ENCODE assay signal across 13 cellular contexts in genomic region chr14:77882631-77883030, GRCh38.
DNase-seq lines count a peak whose midpoint lies in the region; ATAC-seq and TF ChIP-seq lines count a peak whose summit lies in the region.
"Had no signal": no experiment of that assay in that cellular context is flagged by ENCODE, and none has a peak within 500 bp of the region (broad histone marks: within the 10 kb centered on the region; RNA-seq: fewer than 3 reads in every experiment).

No MANE protein-coding gene starts in this region.

- H3K14ac ChIP-seq in trophoblast cell (ENCODE audit: low read length): no peak overlapping the region

- H4K8ac ChIP-seq in trophoblast cell (ENCODE audit: low read depth, low read length): no peak overlapping the region

- H3K4me1 Mint-ChIP-seq in CD4-positive, alpha-beta memory T cell: peaks cover 0 to 4% (median under 1%) of the 10 kb centered on the region in 4 donors
- H3K4me1 Mint-ChIP-seq: endodermal cell had no signal

- intact Hi-C loops in Right ventricle myocardium superior (cut with DNase I) (no loop called here), left lung (cut with DNase I) (no loop called here)
- intact Hi-C loops in CD4-positive, alpha-beta memory T cell (cut with micrococcal nuclease): no loop called here

- no CpG with 5 or more reads among the region's 4 CpGs for WGBS in trophoblast cell (ENCODE audit: extremely low coverage, insufficient coverage, insufficient read length)

- peaks cover 0 to 2% (median 0%) of the 10 kb centered on the region in 8 donors for H3K9me3 Mint-ChIP-seq in CD4-positive, alpha-beta memory T cell
- H3K9me3 Mint-ChIP-seq: activated T-cell treated with anti-CD3 and anti-CD28 coated beads, Interleukin-2, amount 50 U/mL, for 24 hours; endodermal cell had no signal

- CTCF ChIA-PET in CD4-positive, alpha-beta memory T cell (lab: Charles Lee; ENCODE audit: partially characterized antibody): interaction anchor here (1.4 kb wide), 1 partner anchor 14 kb away, joined by 4 read pairs; no protein-coding TSS in a partner anchor

- peaks cover 10% of the 10 kb centered on the region for H3K79me1 ChIP-seq in trophoblast cell (ENCODE audit: low read length)

- H3K27me3 ChIP-seq in BLaER1 treated with 17β-estradiol and CSF1 and Interleukin-3, amounts not matched to agents 10 nM and 100 nM: no peaks in the 10 kb centered on the region
- H3K27me3 ChIP-seq in trophoblast cell (ENCODE audit: insufficient read depth, low read length): no peaks in the 10 kb centered on the region
- no peaks in the 10 kb centered on the region for H3K27me3 ChIP-seq in left lung
- H3K27me3 ChIP-seq in CD4-positive, alpha-beta memory T cell (ENCODE audit: insufficient read depth, low read length): no peaks in the 10 kb centered on the region
- H3K27me3 ChIP-seq: uterus had no signal

- peaks cover 16 to 25% of the 10 kb centered on the region in 2 donors for H3K36me3 Mint-ChIP-seq in CD4-positive, alpha-beta memory T cell

- POLR2A ChIA-PET in CD4-positive, alpha-beta memory T cell (lab: Charles Lee; ENCODE audit: partially characterized antibody): no interaction called here

- TF ChIP-seq CTCF in left lung (IDR thresholded peaks at IDR 0.05) (no peak), GM20000 (IDR thresholded peaks at IDR 0.05; ENCODE audit: extremely low read depth, missing control alignments) (no peak)

- peak overlapping the region in 10 of 11 experiments; percentile 17 to 70 (median 43); a peak in 16 of 22 replicates for H3K9ac ChIP-seq in BLaER1 treated with 17β-estradiol and CSF1 and Interleukin-3, amounts not matched to agents 10 nM and 100 nM
- no peak overlapping the region for H3K9ac ChIP-seq in trophoblast cell (ENCODE audit: low read length)

- no peak overlapping the region for H2BK120ac ChIP-seq in trophoblast cell (ENCODE audit: insufficient read depth, low read length, poor library complexity)

- H3K9me3 ChIP-seq in BLaER1 treated with 17β-estradiol and CSF1 and Interleukin-3, amounts not matched to agents 10 nM and 100 nM (replicated peaks in 1 of 11): peaks cover 0 to 8% (median under 1%) of the 10 kb centered on the region in 11 experiments; a peak in 9 of 22 replicates
- no peaks in the 10 kb centered on the region for H3K9me3 ChIP-seq in trophoblast cell (ENCODE audit: insufficient read depth, low read depth, low read length)
- H3K9me3 ChIP-seq in left lung: no peaks in the 10 kb centered on the region
- H3K9me3 ChIP-seq in CD4-positive, alpha-beta memory T cell (ENCODE audit: control insufficient read depth in 1 of 2, low read length in 2 of 2): no peaks in the 10 kb centered on the region
- H3K9me3 ChIP-seq: uterus had no signal

- H2BK12ac ChIP-seq in trophoblast cell (ENCODE audit: low read length): no peak overlapping the region

- H3K79me2 ChIP-seq in trophoblast cell (ENCODE audit: control insufficient read depth, insufficient read depth, low read length, poor library complexity): peaks cover 2% of the 10 kb centered on the region

- H3K27ac ChIP-seq in BLaER1 treated with 17β-estradiol and CSF1 and Interleukin-3, amounts not matched to agents 10 nM and 100 nM: peak overlapping the region in 9 of 11 experiments; percentile 40 to 80 (median 56); a peak in 18 of 22 replicates
- H3K27ac ChIP-seq in trophoblast cell (ENCODE audit: low read depth, low read length) (peak overlapping the region; percentile 56), left lung (no peak overlapping the region)
- H3K27ac ChIP-seq in CD4-positive, alpha-beta memory T cell (ENCODE audit: low read depth, low read length): no peak overlapping the region
- H3K27ac ChIP-seq: uterus had no signal

- H4K20me1 ChIP-seq in BLaER1 treated with 17β-estradiol and CSF1 and Interleukin-3, amounts not matched to agents 10 nM and 100 nM: no peaks in the 10 kb centered on the region; a peak in 1 of 22 replicates

- H3K4ac ChIP-seq in trophoblast cell (ENCODE audit: low read depth, low read length): no peak overlapping the region

- ATAC-seq in Right ventricle myocardium superior (ENCODE audit: poor library complexity) (peak; percentile 82), left lung (no peak)
- ATAC-seq: naive thymus-derived CD8-positive, alpha-beta T cell had no signal

- no peak overlapping the region for H2BK5ac ChIP-seq in trophoblast cell (ENCODE audit: low read depth, low read length, poor library complexity)

- H4K91ac ChIP-seq in trophoblast cell (ENCODE audit: low read depth, low read length): peak overlapping the region; percentile 87

- H3K27ac Mint-ChIP-seq in CD4-positive, alpha-beta memory T cell: no peak overlapping the region
- H3K27ac Mint-ChIP-seq: activated T-cell treated with anti-CD3 and anti-CD28 coated beads, Interleukin-2, amount 50 U/mL, for 24 hours; endodermal cell; naive thymus-derived CD8-positive, alpha-beta T cell had no signal

- peaks cover 23 to 42% (median 36%) of the 10 kb centered on the region in 10 experiments for H3K4me1 ChIP-seq in BLaER1 treated with 17β-estradiol and CSF1 and Interleukin-3, amounts not matched to agents 10 nM and 100 nM
- peaks cover 11 to 18% of the 10 kb centered on the region in 2 experiments for H3K4me1 ChIP-seq in trophoblast cell (ENCODE audit: control insufficient read depth in 1 of 2, insufficient read depth in 2 of 2, low read length in 2 of 2)
- no peaks in the 10 kb centered on the region for H3K4me1 ChIP-seq in left lung
- H3K4me1 ChIP-seq in CD4-positive, alpha-beta memory T cell (ENCODE audit: insufficient read depth, low read length): no peaks in the 10 kb centered on the region
- H3K4me1 ChIP-seq: uterus had no signal

- H2AK5ac ChIP-seq in trophoblast cell (ENCODE audit: low read length): no peak overlapping the region

- H3K4me3 Mint-ChIP-seq in CD4-positive, alpha-beta memory T cell: no peak overlapping the region
- H3K4me3 Mint-ChIP-seq: activated T-cell treated with anti-CD3 and anti-CD28 coated beads, Interleukin-2, amount 50 U/mL, for 24 hours; endodermal cell; naive thymus-derived CD8-positive, alpha-beta T cell had no signal

- peak overlapping the region; percentile 67 to 96 (median 86) for H3K4me2 ChIP-seq in BLaER1 treated with 17β-estradiol and CSF1 and Interleukin-3, amounts not matched to agents 10 nM and 100 nM
- H3K4me2 ChIP-seq in trophoblast cell (ENCODE audit: low read length): no peak overlapping the region

- peak overlapping the region in 3 of 10 experiments; percentile 2 to 33 (median 28); a peak in 2 of 20 replicates for H3K4me3 ChIP-seq in BLaER1 treated with 17β-estradiol and CSF1 and Interleukin-3, amounts not matched to agents 10 nM and 100 nM
- H3K4me3 ChIP-seq in trophoblast cell (ENCODE audit: low read depth, low read length): no peak overlapping the region
- no peak overlapping the region for H3K4me3 ChIP-seq in left lung
- H3K4me3 ChIP-seq in CD4-positive, alpha-beta memory T cell (ENCODE audit: low read length in 2 of 2): no peak overlapping the region
- H3K4me3 ChIP-seq: uterus had no signal

- H4K12ac ChIP-seq in trophoblast cell (ENCODE audit: low read depth, low read length): no peak overlapping the region

- peak; percentile 91 for DNase-seq in NCI-H69 (lab: John Stamatoyannopoulos, UW)
- no peak for DNase-seq in Right ventricle myocardium superior
- peak in 1 of 2 donors; percentile 7 for DNase-seq in trophoblast cell
- DNase-seq in left lung: no peak
- DNase-seq in CD4-positive, alpha-beta memory T cell: no peak
- DNase-seq in NCI-H226: no peak
- DNase-seq in GM20000 (ENCODE audit: low spot score): no peak
- DNase-seq: activated T-cell treated with anti-CD3 and anti-CD28 coated beads, Interleukin-2, amount 50 U/mL, for 24 hours; endodermal cell; MM.1S; naive thymus-derived CD8-positive, alpha-beta T cell; uterus had no signal

- no peak overlapping the region for H2AFZ ChIP-seq in trophoblast cell (ENCODE audit: insufficient read depth, low read length, poor library complexity)

- H3K27me3 Mint-ChIP-seq in CD4-positive, alpha-beta memory T cell: no peaks in the 10 kb centered on the region
- H3K27me3 Mint-ChIP-seq: activated T-cell treated with anti-CD3 and anti-CD28 coated beads, Interleukin-2, amount 50 U/mL, for 24 hours; naive thymus-derived CD8-positive, alpha-beta T cell had no signal

- H3K23ac ChIP-seq in trophoblast cell (ENCODE audit: low read length): no peak overlapping the region

- peak overlapping the region; percentile 75 for H3K18ac ChIP-seq in trophoblast cell (ENCODE audit: low read length)

- H3K36me3 ChIP-seq in BLaER1 treated with 17β-estradiol and CSF1 and Interleukin-3, amounts not matched to agents 10 nM and 100 nM: peaks cover 0 to 14% (median 5%) of the 10 kb centered on the region in 11 experiments; a peak in 14 of 22 replicates
- H3K36me3 ChIP-seq in trophoblast cell (ENCODE audit: control insufficient read depth in 1 of 2, insufficient read depth in 2 of 2, low read length in 2 of 2): no peaks in the 10 kb centered on the region
- H3K36me3 ChIP-seq in left lung: peaks cover 0 to 7% of the 10 kb centered on the region in 2 donors
- H3K36me3 ChIP-seq in CD4-positive, alpha-beta memory T cell (ENCODE audit: insufficient read depth, low read length): no peaks in the 10 kb centered on the region
- H3K36me3 ChIP-seq: uterus had no signal

Comparison
In these comparisons a context has a peak if more than half of its experiments do, and no peak if none do; other contexts are left out.
1. H3K27ac ChIP-seq: peak in BLaER1 treated with 17β-estradiol and CSF1 and Interleukin-3, amounts not matched to agents 10 nM and 100 nM (9 of 11) and trophoblast cell (single experiment); none in left lung (0 of 2) and CD4-positive, alpha-beta memory T cell (single experiment).